ENCODE assay signal across 9 cellular contexts in genomic region chr9:12813960-12814876, GRCh38. TPM values are rescaled to one million over a fixed set of nuclear protein-coding genes. Genes with fewer than 3 reads are reported as not detected.
A peak's percentile ranks its signal among the peaks of the same experiment; 100 is the strongest.
DNase-seq lines count a peak whose midpoint lies in the region; TF ChIP-seq lines count a peak whose summit lies in the region.
"Had no signal": no experiment of that assay in that cellular context is flagged by ENCODE, and none has a peak within 500 bp of the region (broad histone marks: within the 10 kb centered on the region; RNA-seq: fewer than 3 reads in every experiment).

No MANE protein-coding gene starts in this region.

- peak overlapping the region in 1 of 3 donors; percentile 1 for H3K4me3 ChIP-seq in liver (ENCODE audit: low read depth in 1 of 3, low read length in 3 of 3)
- H3K4me3 ChIP-seq: BLaER1 treated with 17β-estradiol and CSF1 and Interleukin-3, amounts not matched to agents 10 nM and 100 nM had no signal

- TF ChIP-seq CTCF in liver (IDR thresholded peaks at IDR 0.05; ENCODE audit: low read depth, low read length, missing input control) (peak; percentile 31), type B pancreatic cell (conservative IDR thresholded peaks at IDR 0.05) (peak; percentile 55)

- no peaks in the 10 kb centered on the region for H3K27me3 Mint-ChIP-seq in type B pancreatic cell
- H3K27me3 Mint-ChIP-seq in activated T-cell treated with anti-CD3 and anti-CD28 coated beads, Interleukin-2, amount 50 U/mL, for 24 hours, result no peaks in the 10 kb centered on the region

- H3K36me3 Mint-ChIP-seq in type B pancreatic cell, result peaks cover 11% of the 10 kb centered on the region
- no peaks in the 10 kb centered on the region for H3K36me3 Mint-ChIP-seq in activated T-cell treated with anti-CD3 and anti-CD28 coated beads, Interleukin-2, amount 50 U/mL, for 24 hours (ENCODE audit: low read depth)

- H3K36me3 ChIP-seq in liver (ENCODE audit: control insufficient read depth in 4 of 4, insufficient read depth in 3 of 4, low read depth in 1 of 4, low read length in 3 of 4), result no peaks in the 10 kb centered on the region
- H3K36me3 ChIP-seq: BLaER1 treated with 17β-estradiol and CSF1 and Interleukin-3, amounts not matched to agents 10 nM and 100 nM had no signal

- peaks cover 6 to 50% (median 23%) of the 10 kb centered on the region in 4 donors for H3K4me1 ChIP-seq in liver (ENCODE audit: control insufficient read depth in 4 of 4, insufficient read depth in 4 of 4, low read length in 3 of 4)

- H3K4me3 Mint-ChIP-seq in type B pancreatic cell, result peak overlapping the region; percentile 79
- no peak overlapping the region for H3K4me3 Mint-ChIP-seq in activated T-cell treated with anti-CD3 and anti-CD28 coated beads, Interleukin-2, amount 50 U/mL, for 24 hours

- peak; percentile 25 to 34 for TF ChIP-seq RAD21 in liver (IDR thresholded peaks at IDR 0.05)

- H3K27ac Mint-ChIP-seq in type B pancreatic cell, result peak overlapping the region; percentile 96
- H3K27ac Mint-ChIP-seq in activated T-cell treated with anti-CD3 and anti-CD28 coated beads, Interleukin-2, amount 50 U/mL, for 24 hours, result no peak overlapping the region

- no peaks in the 10 kb centered on the region for H3K27me3 ChIP-seq in liver (ENCODE audit: control insufficient read depth in 4 of 4, insufficient read depth in 4 of 4, low read length in 3 of 4)
- H3K27me3 ChIP-seq: BLaER1 treated with 17β-estradiol and CSF1 and Interleukin-3, amounts not matched to agents 10 nM and 100 nM had no signal

- peak overlapping the region; percentile 51 to 65 for H3K9ac ChIP-seq in liver (ENCODE audit: low read depth in 1 of 2, low read length in 2 of 2)
- H3K9ac ChIP-seq: BLaER1 treated with 17β-estradiol and CSF1 and Interleukin-3, amounts not matched to agents 10 nM and 100 nM had no signal

- H3K27ac ChIP-seq in liver (ENCODE audit: low read depth in 1 of 2, low read length in 2 of 2), result peak overlapping the region; percentile 79 to 86

- H3K9me3 Mint-ChIP-seq in type B pancreatic cell, result peaks cover 8% of the 10 kb centered on the region
- H3K9me3 Mint-ChIP-seq in activated T-cell treated with anti-CD3 and anti-CD28 coated beads, Interleukin-2, amount 50 U/mL, for 24 hours, result peaks cover 11% of the 10 kb centered on the region

- peaks cover 38% of the 10 kb centered on the region for H3K4me1 Mint-ChIP-seq in type B pancreatic cell (ENCODE audit: unreplicated experiment)
- no peaks in the 10 kb centered on the region for H3K4me1 Mint-ChIP-seq in activated T-cell treated with anti-CD3 and anti-CD28 coated beads, Interleukin-2, amount 50 U/mL, for 24 hours (ENCODE audit: low read depth)

- WGBS in liver, result 16% methylated on average over 6 of the region's 6 CpGs

- no peaks in the 10 kb centered on the region for H3K9me3 ChIP-seq in liver (ENCODE audit: control insufficient read depth in 4 of 4, low read length in 3 of 4)
- H3K9me3 ChIP-seq: BLaER1 treated with 17β-estradiol and CSF1 and Interleukin-3, amounts not matched to agents 10 nM and 100 nM had no signal

- peak; percentile 13 for DNase-seq in NOMO-1 treated with DMSO at 0.1 percent for 48 hours (lab: John Stamatoyannopoulos, UW; ENCODE audit: unreplicated experiment)
- no peak for DNase-seq in NOMO-1 treated with dmso at 0.1 percent for 144 hours (lab: John Stamatoyannopoulos, UW; ENCODE audit: unreplicated experiment)
- peak; percentile 80 for DNase-seq in NCI-H345 (lab: John Stamatoyannopoulos, UW)
- peak; percentile 78 for DNase-seq in cerebellar cortex (ENCODE audit: low spot score)
- no peak for DNase-seq in type B pancreatic cell (ENCODE audit: extremely low spot score, unreplicated experiment)
- DNase-seq in activated naive CD4-positive, alpha-beta T cell treated with anti-CD3 and anti-CD28 coated beads, Interleukin-2, amount 50 U/mL, for 16 hours, result no peak
- no peak for DNase-seq in activated T-cell treated with anti-CD3 and anti-CD28 coated beads, Interleukin-2, amount 50 U/mL, for 24 hours

TF ChIP-seq in liver, 16 proteins besides CTCF, POLR2A, EP300 and RAD21:
- TF ChIP-seq GABPA (IDR thresholded peaks at IDR 0.05 in 1 of 2, conservative IDR thresholded peaks at IDR 0.05 in 1 of 2) (no peak), JUND (IDR thresholded peaks at IDR 0.05) (peak; percentile 98), HNF4A (conservative IDR thresholded peaks at IDR 0.05) (peak in 1 of 2 donors; percentile 22), YY1 (IDR thresholded peaks at IDR 0.05) (peak; percentile 83), FOXA2 (IDR thresholded peaks at IDR 0.05) (peak; percentile 54), ATF3 (IDR thresholded peaks at IDR 0.05) (peak; percentile 93), NR2F2 (IDR thresholded peaks at IDR 0.05) (no peak), ZBTB33 (IDR thresholded peaks at IDR 0.05) (peak; percentile 11)
TF ChIP-seq in liver: peak in this region for 6.

RNA-seq across cellular contexts. Expression of gene LURAP1L, which starts 39.4 kb away (rescaled TPM):
- total RNA-seq in liver (10 to 100 TPM in 1 of 2 donors, 1 to 10 TPM in 1; 4.2 to 18.6 TPM), type B pancreatic cell (ENCODE audit: low replicate concordance) (8.7 and 15.9 TPM in 2 replicates)
- polyA plus RNA-seq in liver, result 1 to 10 TPM; 7.8 to 9.9 TPM

Comparison
In these comparisons a context has a peak if more than half of its experiments do, and no peak if none do; other contexts are left out.
1. DNase-seq: peak in NOMO-1 treated with DMSO at 0.1 percent for 48 hours (single experiment), NCI-H345 (single experiment) and cerebellar cortex (single experiment); none in NOMO-1 treated with dmso at 0.1 percent for 144 hours (single experiment), type B pancreatic cell (single experiment), activated naive CD4-positive, alpha-beta T cell treated with anti-CD3 and anti-CD28 coated beads, Interleukin-2, amount 50 U/mL, for 16 hours (single experiment) and activated T-cell treated with anti-CD3 and anti-CD28 coated beads, Interleukin-2, amount 50 U/mL, for 24 hours (single experiment).